9 cellular contexts compared by ENCODE assay signal in genomic region chr11:73047773-73048371, GRCh38.
DNase-seq lines count a peak whose midpoint lies in the region; ATAC-seq lines count a peak whose summit lies in the region.
"Had no signal": no experiment of that assay in that cellular context is flagged by ENCODE, and none has a peak within 500 bp of the region (broad histone marks: within the 10 kb centered on the region; RNA-seq: fewer than 3 reads in every experiment).

No MANE protein-coding gene starts in this region.

- H3K9me3 Mint-ChIP-seq in central memory CD8-positive, alpha-beta T cell, result no peaks in the 10 kb centered on the region

- no peak overlapping the region for H3K4me3 ChIP-seq in H7 (ENCODE audit: insufficient read depth, low read depth, low read length)

- ATAC-seq in GM19397 (IDR thresholded peaks at IDR 0.05; ENCODE audit: unreplicated experiment) (peak; percentile 83), HG03469 (IDR thresholded peaks at IDR 0.05; ENCODE audit: unreplicated experiment) (peak; percentile 67)
- ATAC-seq in central memory CD8-positive, alpha-beta T cell (replicated peaks; ENCODE audit: extremely low read depth, poor library complexity, severe bottlenecking), result no peak

- peak; percentile 53 for DNase-seq in CD1c-positive myeloid dendritic cell (ENCODE audit: extremely low spot score)
- DNase-seq in central memory CD8-positive, alpha-beta T cell (ENCODE audit: low spot score in 2 of 2), result no peak
- DNase-seq in epidermal melanocyte (ENCODE audit: insufficient read length, low spot score), result no peak
- no peak for DNase-seq in NCI-H2029 treated with DMSO at 0.1 percent for 48 hours (lab: John Stamatoyannopoulos, UW)
- no peak for DNase-seq in H7
- no peak for DNase-seq in NCI-H1694 treated with DMSO at 0.1 percent for 48 hours (lab: John Stamatoyannopoulos, UW)
- DNase-seq: right cardiac atrium had no signal

- H3K4me3 Mint-ChIP-seq in central memory CD8-positive, alpha-beta T cell, result no peak overlapping the region

- H3K36me3 ChIP-seq in H7 (replicated peaks; ENCODE audit: control insufficient read depth, insufficient read depth, low read length), result no peaks in the 10 kb centered on the region

- no peaks in the 10 kb centered on the region for H3K27me3 ChIP-seq in H7 (ENCODE audit: control insufficient read depth, insufficient read depth, low read length)

- H3K27me3 Mint-ChIP-seq in central memory CD8-positive, alpha-beta T cell, result no peaks in the 10 kb centered on the region

- H3K36me3 Mint-ChIP-seq in central memory CD8-positive, alpha-beta T cell (ENCODE audit: insufficient read depth), result peaks cover 2% of the 10 kb centered on the region

- peaks cover 25% of the 10 kb centered on the region for H3K4me1 Mint-ChIP-seq in central memory CD8-positive, alpha-beta T cell

- H3K27ac Mint-ChIP-seq in central memory CD8-positive, alpha-beta T cell (ENCODE audit: low read depth), result peak overlapping the region; percentile 52
